In genomic region chr16:1817276-1817589, GRCh38 we compare ENCODE assay signal across 29 cellular contexts. TPM values are rescaled to one million over a fixed set of nuclear protein-coding genes. Genes with fewer than 3 reads are reported as not detected.
"Had no signal": no experiment of that assay in that cellular context is flagged by ENCODE, and none has a peak within 500 bp of the region (broad histone marks: within the 10 kb centered on the region; RNA-seq: fewer than 3 reads in every experiment).

No MANE protein-coding gene starts in this region.

- H3K4me1 ChIP-seq: colonic mucosa, gastrocnemius medialis, heart right ventricle, left ventricle myocardium inferior, psoas muscle, testis, vagina had no signal

- H3K9me3 ChIP-seq: colonic mucosa, gastrocnemius medialis, heart right ventricle, left ventricle myocardium inferior, psoas muscle, testis, tibial nerve, vagina had no signal

- H3K27ac ChIP-seq: colonic mucosa, epithelial cell of prostate, gastrocnemius medialis, heart right ventricle, left ventricle myocardium inferior, psoas muscle, skin epidermis, testis, tibial nerve, vagina had no signal

- H3K27me3 ChIP-seq: colonic mucosa, gastrocnemius medialis, heart right ventricle, testis, tibial nerve, vagina had no signal

- H3K4me3 ChIP-seq: colonic mucosa, gastrocnemius medialis, heart right ventricle, left ventricle myocardium inferior, lung, psoas muscle, skin epidermis, testis, tibial nerve, vagina had no signal

- DNase-seq: central memory CD4-positive, alpha-beta T cell; colonic mucosa; effector CD8-positive, alpha-beta T cell; foreskin fibroblast; gastrocnemius medialis; heart right ventricle; hippocampal formation; immature natural killer cell; islet precursor cell; kidney glomerular epithelial cell; left colon; left ventricle myocardium inferior; natural killer cell; psoas muscle; stimulated activated CD4-positive, alpha-beta T cell treated with anti-CD3 and anti-CD28 coated beads, Interleukin-15, amount 100 ng/mL, for 24 hours; stimulated activated CD4-positive, alpha-beta T cell treated with anti-CD3 and anti-CD28 coated beads, Interleukin-2, amount 100 ng/mL, for 48 hours; stimulated activated naive CD4-positive, alpha-beta T cell; substantia nigra; testis had no signal

- ATAC-seq: esophagus mucosa, gastrocnemius medialis, left colon, natural killer cell, right cardiac atrium had no signal

RNA-seq across cellular contexts. Expression of gene IGFALS, which starts 23.7 kb away (rescaled TPM):
- total RNA-seq: endodermal cell, esophagus mucosa, glomerular endothelial cell, left ventricle myocardium inferior, right cardiac atrium, ureter, vagina had no signal
- polyA plus RNA-seq: immature natural killer cell had no signal
